Comparison of ENCODE assay signal across 8 cellular contexts in genomic region chr12:104137902-104138746, GRCh38. TPM values are rescaled to one million over a fixed set of nuclear protein-coding genes. Genes with fewer than 3 reads are reported as not detected.
DNase-seq lines count a peak whose midpoint lies in the region; ATAC-seq and TF ChIP-seq lines count a peak whose summit lies in the region.

TSS of gene NFYB (minus strand) at chr12:104138210. CDS start at chr12:104135453, 2,757 bp downstream.

- H3K27me3 ChIP-seq in gastroesophageal sphincter: no peaks in the 10 kb centered on the region

- peak; percentile 97 for ATAC-seq in gastroesophageal sphincter

- no peaks in the 10 kb centered on the region for H3K9me3 ChIP-seq in gastroesophageal sphincter

- TF ChIP-seq POLR2A in gastroesophageal sphincter (IDR thresholded peaks at IDR 0.05): peak; percentile 43 to 80

- peak within 1 kb of the TSS; percentile 84 for H3K27ac Mint-ChIP-seq in activated naive CD4-positive, alpha-beta T cell treated with anti-CD3 and anti-CD28 coated beads for 36 hours

- peak within 1 kb of the TSS; percentile 60 to 78 for H3K4me3 ChIP-seq in gastroesophageal sphincter

- 3% methylated on average over 12 of the region's 108 CpGs; no CpG with 5 or more reads in 1 of the 2 donors for WGBS in gastroesophageal sphincter (ENCODE audit: low coverage in 1 of 2), 2 donors

- peaks cover 0 to 51% (median 13%) of the 10 kb centered on the region in 3 donors for H3K4me1 ChIP-seq in gastroesophageal sphincter

- intact Hi-C loops in activated naive CD4-positive, alpha-beta T cell treated with anti-CD3 and anti-CD28 coated beads for 36 hours (cut with micrococcal nuclease): loop anchor here (1.0 to 5.0 kb wide), 12 partner anchors 74 to 1099 kb away; partner anchors contain the start of genes APPL2, EID3, HCFC2 and HSP90B1

- H3K9me3 Mint-ChIP-seq in activated naive CD4-positive, alpha-beta T cell treated with anti-CD3 and anti-CD28 coated beads for 36 hours: no peaks in the 10 kb centered on the region

- no peaks in the 10 kb centered on the region for H3K36me3 Mint-ChIP-seq in activated naive CD4-positive, alpha-beta T cell treated with anti-CD3 and anti-CD28 coated beads for 36 hours (ENCODE audit: low read depth)

- H3K27ac ChIP-seq in gastroesophageal sphincter: peak within 1 kb of the TSS; percentile 87 to 98 (median 96)

- peaks cover 0 to 15% of the 10 kb centered on the region in 2 donors for H3K36me3 ChIP-seq in gastroesophageal sphincter

- peaks cover 14% of the 10 kb centered on the region for H3K4me1 Mint-ChIP-seq in activated naive CD4-positive, alpha-beta T cell treated with anti-CD3 and anti-CD28 coated beads for 36 hours (ENCODE audit: low read depth)

- CTCF ChIA-PET in HEK293T (lab: Yijun Ruan, JAX): interaction anchor here (0.8 kb wide), 1 partner anchor 26 kb away, joined by 3 read pairs; no protein-coding TSS in a partner anchor
- CTCF ChIA-PET in activated naive CD4-positive, alpha-beta T cell treated with anti-CD3 and anti-CD28 coated beads for 36 hours (lab: Charles Lee): interaction anchor here (1.3 to 1.4 kb wide), 3 partner anchors 12 to 79 kb away, joined by 3 read pairs; no protein-coding TSS in a partner anchor

- H3K27me3 Mint-ChIP-seq in activated naive CD4-positive, alpha-beta T cell treated with anti-CD3 and anti-CD28 coated beads for 36 hours (ENCODE audit: low read depth): no peaks in the 10 kb centered on the region

- POLR2A ChIA-PET in HEK293T (lab: Yijun Ruan, JAX): interaction anchor here (0.6 to 2.6 kb wide), 19 partner anchors 10 to 308 kb away, joined by 3 to 10 read pairs (median 3); partner anchors contain the start of genes GLT8D2, HCFC2, HSP90B1 and TDG

- DNase-seq in GF-D8 (lab: John Stamatoyannopoulos, UW) (peak; percentile 91), HEK293T (ENCODE audit: extremely low spot score) (peak; percentile 95), MV-4-11 (lab: John Stamatoyannopoulos, UW) (peak; percentile 95), SK-MEL-5 (ENCODE audit: low read depth, low spot score) (peak; percentile 98), non-pigmented ciliary epithelial cell (ENCODE audit: low read depth) (peak; percentile 90), superior temporal gyrus (ENCODE audit: extremely low spot score) (peak; percentile 97)
- peak; percentile 95 for DNase-seq in activated naive CD4-positive, alpha-beta T cell treated with anti-CD3 and anti-CD28 coated beads for 36 hours

- TF ChIP-seq EP300 in gastroesophageal sphincter (IDR thresholded peaks at IDR 0.05): no peak

- in situ Hi-C loops in SK-MEL-5 (cut with HindIII; ENCODE audit: low pct_unique_long_range_greater_than_20kb, low sequenced_read_pairs): no loop called here

- H3K4me3 Mint-ChIP-seq in activated naive CD4-positive, alpha-beta T cell treated with anti-CD3 and anti-CD28 coated beads for 36 hours: peak within 1 kb of the TSS; percentile 84

- peak in 1 of 4 experiments; percentile 5 for TF ChIP-seq CTCF in gastroesophageal sphincter (IDR thresholded peaks at IDR 0.05)

TF ChIP-seq in HEK293T, 16 proteins besides CTCF, POLR2A, EP300 and RAD21:
- TF ChIP-seq FOXM1 (IDR thresholded peaks at IDR 0.05; ENCODE audit: borderline replicate concordance) (peak; percentile 62), ELF4 (IDR thresholded peaks at IDR 0.05) (no peak), HDGF (IDR thresholded peaks at IDR 0.05; ENCODE audit: borderline replicate concordance) (no peak), FOXA1 (IDR thresholded peaks at IDR 0.05) (no peak), L3MBTL2 (conservative IDR thresholded peaks at IDR 0.05) (peak; percentile 95)

RNA-seq across cellular contexts. Expression of gene NFYB, which starts in this region (rescaled TPM):
- total RNA-seq in SK-MEL-5 (2014; rRNA removed; shearing (Covaris generic)): 19.0 and 22.1 TPM in 2 replicates
- polyA plus RNA-seq in SK-MEL-5 (2015; cell fraction: cytosol; rRNA removed): 11.9 and 16.5 TPM in 2 replicates
- polyA plus RNA-seq in SK-MEL-5 (2015; cell fraction: nucleus; rRNA removed): 29.5 and 37.7 TPM in 2 replicates
- total RNA-seq in activated naive CD4-positive, alpha-beta T cell treated with anti-CD3 and anti-CD28 coated beads for 36 hours: 10 to 100 TPM; 23.3 to 28.3 TPM
- 100 to 1,000 TPM in 1 of 4 donors, 10 to 100 TPM in 3; 63.7 to 112 (median 78.7) TPM for total RNA-seq in gastroesophageal sphincter

Comparison
In these comparisons a context has a peak if more than half of its experiments do, and no peak if none do; other contexts are left out.
1. Peak in every context shown above with its lines: DNase-seq, ATAC-seq, H3K4me3 ChIP-seq and H3K27ac ChIP-seq.